In the genomic region with DNA sequence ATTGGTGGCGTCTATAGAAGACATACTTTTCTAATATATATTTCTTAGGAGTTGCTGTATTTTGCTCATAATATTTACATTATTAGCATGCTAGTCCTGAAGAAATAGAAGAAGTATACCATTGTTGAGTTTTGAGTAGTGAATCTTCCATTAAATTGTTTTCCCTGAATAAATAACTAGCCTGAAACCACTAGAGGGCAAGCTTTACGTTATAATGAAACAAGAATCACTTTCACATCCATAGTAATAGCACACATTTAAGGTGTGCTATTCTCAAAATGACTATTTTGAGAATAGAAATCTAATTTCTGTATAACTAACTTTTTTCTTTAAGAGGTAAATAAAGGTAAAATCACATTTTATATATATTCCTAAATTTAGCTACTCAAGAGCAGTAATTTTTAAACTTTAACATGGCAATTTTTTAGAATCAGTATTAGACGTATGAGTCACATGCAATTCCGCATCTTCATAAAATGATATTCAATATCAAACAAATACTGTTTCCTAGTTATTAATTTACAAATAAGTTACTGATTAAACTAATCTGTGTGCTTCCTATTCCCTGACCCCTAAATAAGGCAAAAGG, we compare ENCODE assay signal across 7 cellular contexts.
A peak's percentile ranks its signal among the peaks of the same experiment; 100 is the strongest.
DNase-seq lines count a peak whose midpoint lies in the region; ATAC-seq and TF ChIP-seq lines count a peak whose summit lies in the region.

No MANE protein-coding gene starts in this region.

- intact Hi-C loops in Right ventricle myocardium inferior (cut with DNase I) = no loop called here

- no peak for TF ChIP-seq EP300 in Ishikawa (IDR thresholded peaks at IDR 0.05; ENCODE audit: borderline replicate concordance)

- peak; percentile 89 for ATAC-seq in GM21786 (IDR thresholded peaks at IDR 0.05; ENCODE audit: unreplicated experiment)
- no peak for ATAC-seq in Right ventricle myocardium inferior

- TF ChIP-seq RAD21 in Ishikawa (IDR thresholded peaks at IDR 0.05; ENCODE audit: low read depth) = peak; percentile 55

- TF ChIP-seq CTCF in GM12873 (IDR thresholded peaks at IDR 0.05; ENCODE audit: insufficient read depth, low read depth, low read length, missing control alignments) = peak; percentile 27

- in situ Hi-C loops in SK-MEL-5 (cut with HindIII; ENCODE audit: low pct_unique_long_range_greater_than_20kb, low sequenced_read_pairs) = no loop called here

- peak; percentile 58 for DNase-seq in SK-MEL-5 (ENCODE audit: low read depth, low spot score)
- peak; percentile 30 for DNase-seq in iPS-NIHi7 (ENCODE audit: extremely low spot score)
- no peak for DNase-seq in stimulated activated CD4-positive, alpha-beta T cell treated with anti-CD3 and anti-CD28 coated beads, Interleukin-4, amount 100 ng/mL, for 4 hours
- DNase-seq in Right ventricle myocardium inferior (ENCODE audit: missing footprints) = no peak

TF ChIP-seq in Ishikawa, 13 proteins besides CTCF, POLR2A, EP300 and RAD21:
- TF ChIP-seq CEBPB (IDR thresholded peaks at IDR 0.05) (no peak), CREB1 (IDR thresholded peaks at IDR 0.05; ENCODE audit: low read depth) (no peak), FOXM1 (IDR thresholded peaks at IDR 0.05; ENCODE audit: borderline replicate concordance, low read depth) (no peak), MAX (IDR thresholded peaks at IDR 0.05) (no peak), TAF1 (IDR thresholded peaks at IDR 0.05; ENCODE audit: low read depth) (no peak), NFIC (IDR thresholded peaks at IDR 0.05) (no peak)
- TF ChIP-seq, protein P1, sequence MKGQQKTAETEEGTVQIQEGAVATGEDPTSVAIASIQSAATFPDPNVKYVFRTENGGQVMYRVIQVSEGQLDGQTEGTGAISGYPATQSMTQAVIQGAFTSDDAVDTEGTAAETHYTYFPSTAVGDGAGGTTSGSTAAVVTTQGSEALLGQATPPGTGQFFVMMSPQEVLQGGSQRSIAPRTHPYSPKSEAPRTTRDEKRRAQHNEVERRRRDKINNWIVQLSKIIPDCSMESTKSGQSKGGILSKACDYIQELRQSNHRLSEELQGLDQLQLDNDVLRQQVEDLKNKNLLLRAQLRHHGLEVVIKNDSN (IDR thresholded peaks at IDR 0.05) = no peak

Comparison
In these comparisons a context has a peak if more than half of its experiments do, and no peak if none do; other contexts are left out.
1. DNase-seq: peak in SK-MEL-5 (single experiment) and iPS-NIHi7 (single experiment); none in stimulated activated CD4-positive, alpha-beta T cell treated with anti-CD3 and anti-CD28 coated beads, Interleukin-4, amount 100 ng/mL, for 4 hours (0 of 2) and Right ventricle myocardium inferior (single experiment).